ENCODE assay signal across 12 cellular contexts in the genomic region with DNA sequence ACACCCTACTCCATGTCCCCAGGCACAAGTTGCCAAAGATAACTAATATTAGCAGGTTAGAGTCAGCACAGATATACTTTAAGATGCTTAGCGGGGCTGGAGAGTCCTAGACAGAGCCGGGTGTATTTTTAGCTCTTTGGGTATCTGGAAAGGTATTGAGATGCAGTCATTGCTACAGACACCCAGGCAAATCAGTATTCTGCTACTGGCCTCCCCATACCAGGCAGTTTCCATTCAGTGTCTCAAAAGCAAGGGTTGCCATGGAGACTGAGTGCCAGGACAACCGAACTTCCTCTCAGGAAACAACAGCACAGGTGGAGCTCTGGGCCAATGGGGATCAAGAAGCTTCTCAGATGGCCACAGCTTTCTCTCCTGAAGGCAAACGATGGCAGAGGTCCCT. TPM values are rescaled to one million over a fixed set of nuclear protein-coding genes. Genes with fewer than 3 reads are reported as not detected.
DNase-seq lines count a peak whose midpoint lies in the region; FAIRE-seq and TF ChIP-seq lines count a peak whose summit lies in the region.
"Had no signal": no experiment of that assay in that cellular context is flagged by ENCODE, and none has a peak within 500 bp of the region (broad histone marks: within the 10 kb centered on the region; RNA-seq: fewer than 3 reads in every experiment).

No MANE protein-coding gene starts in this region.

- intact Hi-C loops in activated CD4-positive, alpha-beta T cell treated with anti-CD3 and anti-CD28 coated beads, Interleukin-2, amount 10 ng/mL, durations not matched to agents 24 days and 14 days (cut with micrococcal nuclease), result no loop called here

- H3K4me2 ChIP-seq in H1 (ENCODE audit: insufficient read depth in 1 of 2, low read depth in 2 of 2, low read length in 2 of 2), result no peak overlapping the region

- no peak overlapping the region for H2BK20ac ChIP-seq in H1 (ENCODE audit: low read length)

- TF ChIP-seq RAD21 in H1 (IDR thresholded peaks at IDR 0.05 in 1 of 2, conservative IDR thresholded peaks at IDR 0.05 in 1 of 2; ENCODE audit: low read depth in 2 of 2, low read length in 2 of 2), result no peak

- no peak overlapping the region for H4K5ac ChIP-seq in H1 (ENCODE audit: insufficient read length, low read depth, low read length)

- peaks cover 3% of the 10 kb centered on the region for H3K4me1 Mint-ChIP-seq in activated CD4-positive, alpha-beta T cell treated with anti-CD3 and anti-CD28 coated beads, Interleukin-2, amount 10 ng/mL, durations not matched to agents 24 days and 14 days

- no peaks in the 10 kb centered on the region for H3K36me3 ChIP-seq in H1 (ENCODE audit: control insufficient read depth in 2 of 4, insufficient read depth in 4 of 4, low read length in 3 of 4)
- H3K36me3 ChIP-seq: cardiac muscle cell had no signal

- no peaks in the 10 kb centered on the region for H3K9me3 ChIP-seq in H1 (ENCODE audit: insufficient read depth in 2 of 2, low read depth in 1 of 2, low read length in 1 of 2)

- no peak overlapping the region for H4K8ac ChIP-seq in H1 (ENCODE audit: extremely low read depth, insufficient read depth, low read length)

- no peaks in the 10 kb centered on the region for H3K23me2 ChIP-seq in H1 (ENCODE audit: low read depth, low read length)

- no peak overlapping the region for H3K9ac ChIP-seq in H1 (replicated peaks in 1 of 4; ENCODE audit: extremely low read depth in 1 of 4, low read depth in 3 of 4, low read length in 3 of 4)

- H3K56ac ChIP-seq in H1 (replicated peaks; ENCODE audit: insufficient read length, low read depth, low read length), result no peak overlapping the region

- H4K20me1 ChIP-seq in H1 (replicated peaks in 1 of 2; ENCODE audit: control insufficient read depth in 1 of 2, insufficient read depth in 2 of 2, low read length in 2 of 2), result no peaks in the 10 kb centered on the region

- no peak for TF ChIP-seq EP300 in H1 (IDR thresholded peaks at IDR 0.05; ENCODE audit: borderline replicate concordance in 1 of 2, low read depth in 2 of 2, low read length in 2 of 2)

- FAIRE-seq in H1 (lab: Jason Lieb, UNC), result no peak
- no peak for FAIRE-seq in HTR-8/SVneo (lab: Jason Lieb, UNC)

- no peaks in the 10 kb centered on the region for H3K79me1 ChIP-seq in H1 (ENCODE audit: low read depth, low read length)

- no peak overlapping the region for H3K23ac ChIP-seq in H1 (ENCODE audit: insufficient read length)

- no peaks in the 10 kb centered on the region for H3K79me2 ChIP-seq in H1 (ENCODE audit: control insufficient read depth in 1 of 2, insufficient read depth in 2 of 2, low read length in 2 of 2)

- H4K91ac ChIP-seq in H1 (replicated peaks; ENCODE audit: insufficient read length, low read length), result no peak overlapping the region

- H2AFZ ChIP-seq in H1 (ENCODE audit: low read length), result 0 out of 2 replicates have a peak overlapping the region, but pooled peaks have one; percentile 66

- H2AK5ac ChIP-seq in H1 (ENCODE audit: low read depth, low read length), result no peak overlapping the region

- H2BK120ac ChIP-seq in H1 (replicated peaks; ENCODE audit: low read depth, low read length), result no peak overlapping the region

- H3K4me1 ChIP-seq in H1 (replicated peaks in 1 of 4; ENCODE audit: control insufficient read depth in 3 of 4, insufficient read depth in 4 of 4, low read length in 3 of 4), result no peaks in the 10 kb centered on the region; a peak in 1 of 7 replicates

- no peak overlapping the region for H3K14ac ChIP-seq in H1 (ENCODE audit: insufficient read length)

- 69% methylated on average over 4 of the region's 4 CpGs; no CpG with 5 or more reads in 1 of the 2 experiments for WGBS in H1 (ENCODE audit: extremely low coverage in 1 of 2, insufficient coverage in 1 of 2, insufficient read length in 1 of 2, insufficient replicate concordance in 2 of 2, low coverage in 1 of 2, low lambda C conversion rate in 2 of 2, missing lambda C conversion rate in 1 of 2), 2 experiments

- H3K4me3 Mint-ChIP-seq in activated CD4-positive, alpha-beta T cell treated with anti-CD3 and anti-CD28 coated beads, Interleukin-2, amount 10 ng/mL, durations not matched to agents 24 days and 14 days, result no peak overlapping the region

- no peak overlapping the region for H3K4ac ChIP-seq in H1 (replicated peaks; ENCODE audit: insufficient read length, low read depth, low read length)

- H3K18ac ChIP-seq in H1 (ENCODE audit: extremely low read depth, low read length), result no peak overlapping the region

- CTCF ChIA-PET in H1 (lab: Charles Lee; ENCODE audit: partially characterized antibody), result interaction anchor here (0.7 to 2.4 kb wide), 13 partner anchors 8 to 59 kb away, joined by 3 to 9 read pairs (median 5); no protein-coding TSS in a partner anchor

- TF ChIP-seq CTCF in H1 (IDR thresholded peaks at IDR 0.05; ENCODE audit: control extremely low read depth in 1 of 3, insufficient read depth in 1 of 3, low read depth in 1 of 3, low read length in 3 of 3), result no peak

- H3K36me3 Mint-ChIP-seq in activated CD4-positive, alpha-beta T cell treated with anti-CD3 and anti-CD28 coated beads, Interleukin-2, amount 10 ng/mL, durations not matched to agents 24 days and 14 days (ENCODE audit: low read depth), result no peaks in the 10 kb centered on the region

- no peak overlapping the region for H2BK5ac ChIP-seq in H1 (ENCODE audit: low read depth, low read length)

- H3K4me3 ChIP-seq in H1 (ENCODE audit: extremely low read depth in 1 of 4, insufficient read depth in 2 of 4, low read depth in 3 of 4, low read length in 4 of 4), result no peak overlapping the region
- H3K4me3 ChIP-seq: cardiac muscle cell had no signal

- peaks cover 2% of the 10 kb centered on the region for H3K27me3 Mint-ChIP-seq in activated CD4-positive, alpha-beta T cell treated with anti-CD3 and anti-CD28 coated beads, Interleukin-2, amount 10 ng/mL, durations not matched to agents 24 days and 14 days

- no peak overlapping the region for H2BK12ac ChIP-seq in H1 (ENCODE audit: low read depth, low read length)

- POLR2A ChIA-PET in H1 (lab: Charles Lee; ENCODE audit: partially characterized antibody), result interaction anchor here (1.3 to 1.6 kb wide), 3 partner anchors 11 to 84 kb away, joined by 3 to 7 read pairs (median 4); a partner anchor contains a TSS

- no peaks in the 10 kb centered on the region; a peak in 1 of 7 replicates for H3K27me3 ChIP-seq in H1 (replicated peaks in 1 of 4; ENCODE audit: control insufficient read depth in 3 of 4, extremely low read depth in 1 of 4, insufficient read depth in 3 of 4, low read length in 3 of 4)
- H3K27me3 ChIP-seq: cardiac muscle cell, foreskin keratinocyte had no signal

- no peaks in the 10 kb centered on the region for H3K9me3 Mint-ChIP-seq in activated CD4-positive, alpha-beta T cell treated with anti-CD3 and anti-CD28 coated beads, Interleukin-2, amount 10 ng/mL, durations not matched to agents 24 days and 14 days

- TF ChIP-seq POLR2A in H1 (IDR thresholded peaks at IDR 0.05; ENCODE audit: control extremely low read depth in 1 of 2, low read depth in 2 of 2, low read length in 2 of 2), result no peak

- no peak overlapping the region for H3K27ac ChIP-seq in H1 (ENCODE audit: low read depth, low read length)
- H3K27ac ChIP-seq: cardiac muscle cell, foreskin keratinocyte had no signal

- H2BK15ac ChIP-seq in H1 (ENCODE audit: low read length), result no peak overlapping the region

- no peak overlapping the region for H3K27ac Mint-ChIP-seq in activated CD4-positive, alpha-beta T cell treated with anti-CD3 and anti-CD28 coated beads, Interleukin-2, amount 10 ng/mL, durations not matched to agents 24 days and 14 days

- DNase-seq in activated CD4-positive, alpha-beta T cell treated with anti-CD3 and anti-CD28 coated beads, Interleukin-2, amount 10 ng/mL, durations not matched to agents 24 days and 14 days, result peak; percentile 64
- DNase-seq in activated CD4-positive, alpha-beta T cell treated with anti-CD3 and anti-CD28 coated beads for 48 hours, result no peak
- peak; percentile 49 for DNase-seq in NCI-H345 (lab: John Stamatoyannopoulos, UW)
- DNase-seq in H1 (ENCODE audit: low read depth in 1 of 2, low spot score in 2 of 2), result no peak
- DNase-seq in pulmonary artery endothelial cell (ENCODE audit: low read depth, low spot score), result peak; percentile 13
- DNase-seq in HTR-8/SVneo (ENCODE audit: insufficient read length, low spot score), result no peak
- DNase-seq in HK-2 (ENCODE audit: unreplicated experiment), result no peak
- DNase-seq in stimulated activated naive CD4-positive, alpha-beta T cell (lab: John Stamatoyannopoulos, UW), result no peak
- DNase-seq: foreskin keratinocyte; stimulated activated CD4-positive, alpha-beta T cell treated with anti-CD3 and anti-CD28 coated beads, Interleukin-15, amount 100 ng/mL, for 24 hours; SW 1271 had no signal

TF ChIP-seq in H1, 55 proteins besides CTCF, POLR2A, EP300 and RAD21 (continues in another document):
- TF ChIP-seq CHD2 (IDR thresholded peaks at IDR 0.05; ENCODE audit: low read length), result no peak
- no peak for TF ChIP-seq BCL11A (IDR thresholded peaks at IDR 0.05; ENCODE audit: low read depth in 2 of 2, low read length in 2 of 2)
- no peak for TF ChIP-seq SP2 (IDR thresholded peaks at IDR 0.05; ENCODE audit: low read length)
- TF ChIP-seq EGR1 (IDR thresholded peaks at IDR 0.05; ENCODE audit: borderline replicate concordance, low read depth, low read length), result no peak
- TF ChIP-seq, protein P1, sequence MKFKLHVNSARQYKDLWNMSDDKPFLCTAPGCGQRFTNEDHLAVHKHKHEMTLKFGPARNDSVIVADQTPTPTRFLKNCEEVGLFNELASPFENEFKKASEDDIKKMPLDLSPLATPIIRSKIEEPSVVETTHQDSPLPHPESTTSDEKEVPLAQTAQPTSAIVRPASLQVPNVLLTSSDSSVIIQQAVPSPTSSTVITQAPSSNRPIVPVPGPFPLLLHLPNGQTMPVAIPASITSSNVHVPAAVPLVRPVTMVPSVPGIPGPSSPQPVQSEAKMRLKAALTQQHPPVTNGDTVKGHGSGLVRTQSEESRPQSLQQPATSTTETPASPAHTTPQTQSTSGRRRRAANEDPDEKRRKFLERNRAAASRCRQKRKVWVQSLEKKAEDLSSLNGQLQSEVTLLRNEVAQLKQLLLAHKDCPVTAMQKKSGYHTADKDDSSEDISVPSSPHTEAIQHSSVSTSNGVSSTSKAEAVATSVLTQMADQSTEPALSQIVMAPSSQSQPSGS (IDR thresholded peaks at IDR 0.05; ENCODE audit: low read length), result no peak
- TF ChIP-seq YY1 (IDR thresholded peaks at IDR 0.05; ENCODE audit: low read depth, low read length), result no peak

RNA-seq across cellular contexts. Expression of a gene that starts 45.3 kb away (rescaled TPM):
- 19.5 and 20.0 TPM in 2 replicates for total RNA-seq in activated CD4-positive, alpha-beta T cell treated with anti-CD3 and anti-CD28 coated beads, Interleukin-2, amount 10 ng/mL, durations not matched to agents 24 days and 14 days
- 11.2 TPM in 2 replicates for total RNA-seq in H1 (2021; fragmentation: NEBNext Ultra II Directional; extraction: Animal tissue kit (Norgen Biotek cat#: 25700))
- polyA plus RNA-seq in H1 (2011; rRNA removed), result 8.1 and 10.6 TPM in 2 replicates
- 6.5 TPM for polyA plus RNA-seq in H1 (2011; cell fraction: cytosol; rRNA removed)
- 24.1 TPM for polyA plus RNA-seq in H1 (2011; cell fraction: nucleus; rRNA removed)
- 7.0 to 8.7 TPM (median 7.2 TPM) in 4 replicates for polyA plus RNA-seq in H1 (2012, experiment 1 of 2)
- 5.3 TPM for polyA plus RNA-seq in H1 (2012, experiment 2 of 2)
- polyA plus RNA-seq in H1 (2013, experiment 1 of 2), result 5.0 TPM
- 4.6 TPM for polyA plus RNA-seq in H1 (2013, experiment 2 of 2)
- 7.6 and 9.3 TPM in 2 replicates for polyA minus RNA-seq in H1 (2011; rRNA and poly(A)+ RNA removed)
- 5.2 TPM for polyA minus RNA-seq in H1 (2011; cell fraction: cytosol; rRNA and poly(A)+ RNA removed)
- 13.3 TPM for polyA minus RNA-seq in H1 (2011; cell fraction: nucleus; rRNA and poly(A)+ RNA removed)
- 6.8 and 7.5 TPM in 2 replicates for total RNA-seq in pulmonary artery endothelial cell

Comparison
In these comparisons a context has a peak if more than half of its experiments do, and no peak if none do; other contexts are left out.
1. DNase-seq: peak in activated CD4-positive, alpha-beta T cell treated with anti-CD3 and anti-CD28 coated beads, Interleukin-2, amount 10 ng/mL, durations not matched to agents 24 days and 14 days (single experiment), NCI-H345 (single experiment) and pulmonary artery endothelial cell (single experiment); none in activated CD4-positive, alpha-beta T cell treated with anti-CD3 and anti-CD28 coated beads for 48 hours (single experiment), H1 (0 of 2), HTR-8/SVneo (single experiment), HK-2 (single experiment) and stimulated activated naive CD4-positive, alpha-beta T cell (0 of 6).